Comparison of ENCODE assay signal across 8 cellular contexts in genomic region chr1:232538224-232538942, GRCh38.
DNase-seq lines count a peak whose midpoint lies in the region; ATAC-seq and TF ChIP-seq lines count a peak whose summit lies in the region.

No MANE protein-coding gene starts in this region.

- H2AFZ ChIP-seq in GM23248 (no peak overlapping the region), PC-3 (ENCODE audit: low read length) (no peak overlapping the region)

- no peaks in the 10 kb centered on the region for H3K27me3 ChIP-seq in GM23248 (replicated peaks; ENCODE audit: insufficient read depth)
- no peaks in the 10 kb centered on the region for H3K27me3 ChIP-seq in PC-3 (ENCODE audit: low read length)

- TF ChIP-seq CTCF in PC-3 (conservative IDR thresholded peaks at IDR 0.05; ENCODE audit: low read depth, low read length): no peak
- no peak for TF ChIP-seq CTCF in fibroblast of villous mesenchyme (IDR thresholded peaks at IDR 0.05; ENCODE audit: insufficient read depth, low read depth, low read length)

- no peak overlapping the region for H3K4me3 ChIP-seq in GM23248
- H3K4me3 ChIP-seq in PC-3 (ENCODE audit: low read length): peak overlapping the region; percentile 28; the same call in 1 of the 2 replicates
- H3K4me3 ChIP-seq in fibroblast of villous mesenchyme (ENCODE audit: low read depth, low read length): no peak overlapping the region

- H4K20me1 ChIP-seq in GM23248 (ENCODE audit: insufficient read depth): no peaks in the 10 kb centered on the region
- no peaks in the 10 kb centered on the region for H4K20me1 ChIP-seq in PC-3 (ENCODE audit: low read length)

- WGBS in GM23248 (ENCODE audit: low coverage in 1 of 2, low lambda C conversion rate in 2 of 2, missing lambda C conversion rate in 2 of 2), 2 experiments: 55 to 56% methylated on average over 3 of the region's 3 CpGs

- H3K9me3 Mint-ChIP-seq in activated CD4-positive, alpha-beta T cell treated with anti-CD3 and anti-CD28 coated beads, Interleukin-2, amount 10 ng/mL, durations not matched to agents 24 days and 14 days: no peaks in the 10 kb centered on the region

- no peak overlapping the region for H3K27ac Mint-ChIP-seq in activated CD4-positive, alpha-beta T cell treated with anti-CD3 and anti-CD28 coated beads, Interleukin-2, amount 10 ng/mL, durations not matched to agents 24 days and 14 days

- H3K27ac ChIP-seq in GM23248: no peak overlapping the region
- peak overlapping the region; percentile 70 for H3K27ac ChIP-seq in PC-3 (ENCODE audit: low read length)

- in situ Hi-C loops in GM23248 (cut with MboI): no loop called here

- BruUV-seq in PC-3 (replicated peaks; lab: Mats Ljungman, UMichigan): no TSS peak

- intact Hi-C loops in PC-3 (cut with micrococcal nuclease): no loop called here
- intact Hi-C loops in activated CD4-positive, alpha-beta T cell treated with anti-CD3 and anti-CD28 coated beads, Interleukin-2, amount 10 ng/mL, durations not matched to agents 24 days and 14 days (cut with micrococcal nuclease): no loop called here

- CTCF ChIA-PET in PC-3 (lab: Charles Lee): interaction anchor here (0.6 to 1.3 kb wide), 3 partner anchors 70 to 937 kb away, joined by 5 to 11 read pairs (median 8); no protein-coding TSS in a partner anchor

- peak overlapping the region; percentile 6 for H3K4me2 ChIP-seq in GM23248 (ENCODE audit: unreplicated experiment)
- peak overlapping the region; percentile 76 for H3K4me2 ChIP-seq in PC-3 (ENCODE audit: low read length)

- H3K27me3 Mint-ChIP-seq in activated CD4-positive, alpha-beta T cell treated with anti-CD3 and anti-CD28 coated beads, Interleukin-2, amount 10 ng/mL, durations not matched to agents 24 days and 14 days: peaks cover 16% of the 10 kb centered on the region

- peaks cover 4% of the 10 kb centered on the region for H3K4me1 Mint-ChIP-seq in activated CD4-positive, alpha-beta T cell treated with anti-CD3 and anti-CD28 coated beads, Interleukin-2, amount 10 ng/mL, durations not matched to agents 24 days and 14 days

- H3K4me1 ChIP-seq in GM23248 (ENCODE audit: insufficient read depth): peaks cover 13% of the 10 kb centered on the region
- peaks cover 20% of the 10 kb centered on the region for H3K4me1 ChIP-seq in PC-3 (ENCODE audit: insufficient read depth, low read length)

- H3K9ac ChIP-seq in GM23248 (no peak overlapping the region), PC-3 (ENCODE audit: low read length) (no peak overlapping the region; the same call in 1 of the 2 replicates)

- peak; percentile 19 for DNase-seq in 8988T
- DNase-seq in GM23248: peak; percentile 70
- DNase-seq in PC-3: peak; percentile 91
- DNase-seq in fibroblast of villous mesenchyme (ENCODE audit: low read depth): peak; percentile 17
- DNase-seq in Ammon's horn (ENCODE audit: low spot score): no peak
- DNase-seq in activated CD8-positive, alpha-beta memory T cell treated with anti-CD3 and anti-CD28 coated beads, Interleukin-2, amount 50 U/mL, for 4 hours: no peak
- no peak for DNase-seq in activated CD4-positive, alpha-beta T cell treated with anti-CD3 and anti-CD28 coated beads, Interleukin-2, amount 10 ng/mL, durations not matched to agents 24 days and 14 days
- no peak for DNase-seq in NCI-H2171 treated with DMSO at 0.1 percent for 48 hours (lab: John Stamatoyannopoulos, UW)

- H3F3A ChIP-seq in GM23248 (ENCODE audit: insufficient read depth): no peaks in the 10 kb centered on the region
- no peaks in the 10 kb centered on the region for H3F3A ChIP-seq in PC-3 (ENCODE audit: low read length, unreplicated experiment)

- POLR2A ChIA-PET in PC-3 (lab: Charles Lee; ENCODE audit: unreplicated experiment): interaction anchor here (0.6 kb wide), 1 partner anchor 77 kb away, joined by 4 read pairs; no protein-coding TSS in a partner anchor

- no peaks in the 10 kb centered on the region for H3K36me3 ChIP-seq in GM23248 (ENCODE audit: low read depth)
- no peaks in the 10 kb centered on the region for H3K36me3 ChIP-seq in PC-3 (ENCODE audit: low read depth, low read length)

- H3K36me3 Mint-ChIP-seq in activated CD4-positive, alpha-beta T cell treated with anti-CD3 and anti-CD28 coated beads, Interleukin-2, amount 10 ng/mL, durations not matched to agents 24 days and 14 days (ENCODE audit: low read depth): no peaks in the 10 kb centered on the region

- no peaks in the 10 kb centered on the region for H3K79me2 ChIP-seq in GM23248 (ENCODE audit: insufficient read depth)
- no peaks in the 10 kb centered on the region for H3K79me2 ChIP-seq in PC-3 (ENCODE audit: low read length)

- H3K9me2 ChIP-seq in GM23248 (ENCODE audit: insufficient read depth) (no peaks in the 10 kb centered on the region), PC-3 (replicated peaks; ENCODE audit: low read length) (no peaks in the 10 kb centered on the region)

- peak; percentile 83 for ATAC-seq in PC-3

- H3K4me3 Mint-ChIP-seq in activated CD4-positive, alpha-beta T cell treated with anti-CD3 and anti-CD28 coated beads, Interleukin-2, amount 10 ng/mL, durations not matched to agents 24 days and 14 days: no peak overlapping the region

- H3K9me3 ChIP-seq in GM23248 (ENCODE audit: low read depth): no peaks in the 10 kb centered on the region
- H3K9me3 ChIP-seq in PC-3 (ENCODE audit: low read length): no peaks in the 10 kb centered on the region

Comparison
In these comparisons a context has a peak if more than half of its experiments do, and no peak if none do; other contexts are left out.
1. DNase-seq: peak in 8988T (single experiment), GM23248 (single experiment), PC-3 (single experiment) and fibroblast of villous mesenchyme (single experiment); none in Ammon's horn (single experiment), activated CD8-positive, alpha-beta memory T cell treated with anti-CD3 and anti-CD28 coated beads, Interleukin-2, amount 50 U/mL, for 4 hours (single experiment), activated CD4-positive, alpha-beta T cell treated with anti-CD3 and anti-CD28 coated beads, Interleukin-2, amount 10 ng/mL, durations not matched to agents 24 days and 14 days (single experiment) and NCI-H2171 treated with DMSO at 0.1 percent for 48 hours (single experiment).